ENCODE assay signal across 16 cellular contexts in the genomic region with DNA sequence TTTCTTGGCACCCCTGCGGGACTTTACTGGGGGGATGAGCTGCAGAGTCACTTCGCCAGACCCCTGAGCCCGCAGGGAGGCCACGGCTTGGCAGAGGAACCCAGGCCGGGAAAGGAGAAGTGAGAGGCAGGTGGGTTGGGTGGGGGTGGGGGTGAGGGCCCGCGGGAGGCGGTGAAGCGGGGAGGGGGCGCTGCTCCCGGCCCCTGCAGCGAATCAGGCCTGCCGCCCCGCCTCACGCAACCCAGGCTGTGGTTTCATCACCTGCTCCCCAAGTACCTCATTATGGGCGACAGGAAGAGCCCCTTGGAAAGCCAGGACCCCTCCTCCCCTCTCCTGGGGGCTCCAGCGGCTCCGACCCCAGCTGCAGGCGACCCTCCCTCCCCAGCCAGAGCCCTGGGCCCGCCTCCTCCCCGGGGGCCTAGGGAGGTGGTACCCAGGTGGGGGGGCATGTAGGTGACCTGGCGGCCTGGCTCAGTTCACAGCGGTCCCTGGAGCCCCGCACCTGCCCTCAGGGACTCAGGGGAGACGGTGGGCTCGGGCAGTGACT. TPM values are rescaled to one million over a fixed set of nuclear protein-coding genes. Genes with fewer than 3 reads are reported as not detected.
DNase-seq lines count a peak whose midpoint lies in the region; ATAC-seq, FAIRE-seq and TF ChIP-seq lines count a peak whose summit lies in the region.
"Had no signal": no experiment of that assay in that cellular context is flagged by ENCODE, and none has a peak within 500 bp of the region (broad histone marks: within the 10 kb centered on the region; RNA-seq: fewer than 3 reads in every experiment).

No MANE protein-coding gene starts in this region.

- H2AFZ ChIP-seq in DND-41 (ENCODE audit: low read depth, low read length), result no peak overlapping the region

- peaks cover 14% of the 10 kb centered on the region for H3K36me3 ChIP-seq in DND-41 (ENCODE audit: insufficient read depth, low read length)
- H3K36me3 ChIP-seq: ovary had no signal

- H3K4me3 ChIP-seq in DND-41 (ENCODE audit: low read depth in 1 of 2, low read length in 2 of 2), result no peak overlapping the region
- H3K4me3 ChIP-seq: ovary, smooth muscle cell had no signal

- H3K4me1 ChIP-seq in DND-41 (ENCODE audit: insufficient read depth, low read length), result no peaks in the 10 kb centered on the region

- no peaks in the 10 kb centered on the region for H3K79me2 ChIP-seq in DND-41 (ENCODE audit: insufficient read depth, low read length)

- in situ Hi-C loops in KBM-7 (cut with MboI; ENCODE audit: low pct_unique_long_range_greater_than_20kb, low sequenced_read_pairs), result no loop called here

- no peak overlapping the region for H3K4me3 Mint-ChIP-seq in activated T-helper 17 cell treated with anti-CD3 and anti-CD28 coated beads, Interleukin-2, amount 50 U/mL, for 72 hours
- H3K4me3 Mint-ChIP-seq: activated T-helper 1 cell treated with anti-CD3 and anti-CD28 coated beads, Interleukin-12 subunit alpha, Interleukin-12 subunit beta, Interleukin-2, Interleukin-4 antibody, amounts not matched to agents 30 ng/mL and 10 ng/mL and 1 ng/mL, durations not matched to agents 14 hours and 24 hours and 36 hours had no signal

- H3K4me1 Mint-ChIP-seq in activated T-helper 17 cell treated with anti-CD3 and anti-CD28 coated beads, Interleukin-2, amount 50 U/mL, for 72 hours, result no peaks in the 10 kb centered on the region

- H3K9ac ChIP-seq in DND-41 (ENCODE audit: low read depth, low read length), result no peak overlapping the region

- TF ChIP-seq CTCF in DND-41 (IDR thresholded peaks at IDR 0.05; ENCODE audit: borderline replicate concordance, extremely low read depth, low read length, poor library complexity, severe bottlenecking), result no peak

- no peaks in the 10 kb centered on the region for H4K20me1 ChIP-seq in DND-41 (ENCODE audit: insufficient read depth, low read length)

- DNase-seq in DND-41, result peak; percentile 24
- DNase-seq in GM19239 (ENCODE audit: insufficient read length, low spot score), result peak; percentile 42
- peak; percentile 44 for DNase-seq in KBM-7
- peak; percentile 87 for DNase-seq in germinal center (ENCODE audit: low spot score)
- DNase-seq in effector CD4-positive, alpha-beta T cell, result no peak
- DNase-seq in RKO (ENCODE audit: low spot score), result no peak
- no peak for DNase-seq in hepatic stellate cell (ENCODE audit: low spot score)
- DNase-seq: activated CD4-positive, alpha-beta T cell treated with anti-CD3 and anti-CD28 coated beads, Interleukin-2, amount 50 U/mL, for 4 hours; Calu3; NCI-H2081 treated with DMSO at 0.1 percent for 48 hours; ovary had no signal

- H3K9me3 Mint-ChIP-seq in activated T-helper 17 cell treated with anti-CD3 and anti-CD28 coated beads, Interleukin-2, amount 50 U/mL, for 72 hours, result no peaks in the 10 kb centered on the region
- H3K9me3 Mint-ChIP-seq: activated T-helper 1 cell treated with anti-CD3 and anti-CD28 coated beads, Interleukin-12 subunit alpha, Interleukin-12 subunit beta, Interleukin-2, Interleukin-4 antibody, amounts not matched to agents 30 ng/mL and 10 ng/mL and 1 ng/mL, durations not matched to agents 14 hours and 24 hours and 36 hours had no signal

- H3K27me3 ChIP-seq in DND-41 (ENCODE audit: insufficient read depth, low read length, poor library complexity), result no peaks in the 10 kb centered on the region
- H3K27me3 ChIP-seq: ovary had no signal

- peak; percentile 86 for FAIRE-seq in GM19239 (lab: Jason Lieb, UNC)

- H3K9me3 ChIP-seq in DND-41 (ENCODE audit: insufficient read depth, low read length, severe bottlenecking), result no peaks in the 10 kb centered on the region
- H3K9me3 ChIP-seq: ovary had no signal

- peaks cover 13% of the 10 kb centered on the region for H3K36me3 Mint-ChIP-seq in activated T-helper 17 cell treated with anti-CD3 and anti-CD28 coated beads, Interleukin-2, amount 50 U/mL, for 72 hours (ENCODE audit: low read depth)

- H3K27ac Mint-ChIP-seq in activated T-helper 17 cell treated with anti-CD3 and anti-CD28 coated beads, Interleukin-2, amount 50 U/mL, for 72 hours, result no peak overlapping the region
- H3K27ac Mint-ChIP-seq: activated T-helper 1 cell treated with anti-CD3 and anti-CD28 coated beads, Interleukin-12 subunit alpha, Interleukin-12 subunit beta, Interleukin-2, Interleukin-4 antibody, amounts not matched to agents 30 ng/mL and 10 ng/mL and 1 ng/mL, durations not matched to agents 14 hours and 24 hours and 36 hours had no signal

- H3K27ac ChIP-seq in DND-41 (ENCODE audit: low read length), result no peak overlapping the region; the same call in 1 of the 2 replicates
- H3K27ac ChIP-seq: HL-60, ovary had no signal

- H3K4me2 ChIP-seq in DND-41 (ENCODE audit: insufficient read depth, low read length), result no peak overlapping the region
- H3K4me2 ChIP-seq: smooth muscle cell had no signal

- no peak; the same call in 2 of the 3 replicates for ATAC-seq in DND-41 (ENCODE audit: insufficient read depth, low read depth)
- no peak for ATAC-seq in activated T-helper 17 cell treated with anti-CD3 and anti-CD28 coated beads, Interleukin-2, amount 50 U/mL, for 72 hours (replicated peaks)

- no peaks in the 10 kb centered on the region for H3K27me3 Mint-ChIP-seq in activated T-helper 17 cell treated with anti-CD3 and anti-CD28 coated beads, Interleukin-2, amount 50 U/mL, for 72 hours

RNA-seq across cellular contexts. Expression of a gene that starts 9.5 kb away (rescaled TPM):
- 1 to 10 TPM in 1 of 2 donors, under 1 TPM in 1; 0.17 to 2.0 TPM for total RNA-seq in activated T-helper 17 cell treated with anti-CD3 and anti-CD28 coated beads, Interleukin-2, amount 50 U/mL, for 72 hours
- total RNA-seq: glomerular endothelial cell, smooth muscle cell had no signal

RNA-seq across cellular contexts. Expression of a gene that starts 22.3 kb away (rescaled TPM):
- 10 to 100 TPM; 21.0 to 22.4 TPM for total RNA-seq in activated T-helper 17 cell treated with anti-CD3 and anti-CD28 coated beads, Interleukin-2, amount 50 U/mL, for 72 hours

RNA-seq across cellular contexts. Expression of a gene that starts 31.4 kb away (rescaled TPM):
- 10 to 100 TPM; 14.9 to 28.2 TPM for total RNA-seq in activated T-helper 17 cell treated with anti-CD3 and anti-CD28 coated beads, Interleukin-2, amount 50 U/mL, for 72 hours

RNA-seq across cellular contexts. Expression of a gene that starts 31.5 kb away (rescaled TPM):
- 10 to 100 TPM; 88.9 to 95.8 TPM for total RNA-seq in activated T-helper 17 cell treated with anti-CD3 and anti-CD28 coated beads, Interleukin-2, amount 50 U/mL, for 72 hours

RNA-seq across cellular contexts. Expression of a gene that starts 42.7 kb away (rescaled TPM):
- 10 to 100 TPM; 39.5 to 50.9 TPM for total RNA-seq in activated T-helper 17 cell treated with anti-CD3 and anti-CD28 coated beads, Interleukin-2, amount 50 U/mL, for 72 hours

Comparison
In these comparisons a context has a peak if more than half of its experiments do, and no peak if none do; other contexts are left out.
1. DNase-seq: peak in DND-41 (single experiment), GM19239 (single experiment), KBM-7 (single experiment) and germinal center (single experiment); none in effector CD4-positive, alpha-beta T cell (single experiment), RKO (single experiment) and hepatic stellate cell (single experiment).